ENCODE assay signal across 1 cellular context in the genomic region with DNA sequence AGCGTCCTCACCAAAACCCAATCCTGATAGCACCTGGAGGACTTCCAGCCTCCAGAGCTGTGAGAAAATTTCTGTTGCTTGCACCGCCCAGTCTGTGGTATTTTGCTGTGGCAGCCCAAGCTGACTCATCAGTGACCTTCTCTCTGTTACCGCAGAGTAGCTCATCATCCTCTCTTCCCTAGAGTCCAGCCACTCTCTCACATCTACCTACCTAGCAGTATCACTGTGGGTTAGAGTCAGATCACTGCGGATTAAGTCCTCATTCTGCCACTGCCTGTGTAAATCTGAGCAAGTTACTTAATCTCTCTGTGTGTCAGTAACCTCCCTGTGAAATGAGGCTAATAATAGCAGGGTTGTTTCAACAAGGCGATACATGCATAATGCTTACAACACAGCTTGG.
TF ChIP-seq lines count a peak whose summit lies in the region.

No MANE protein-coding gene starts in this region.

TF ChIP-seq in GM12878, 131 proteins besides CTCF, POLR2A, EP300 and RAD21 (continued from another document and continues in another):
- TF ChIP-seq, protein P1, sequence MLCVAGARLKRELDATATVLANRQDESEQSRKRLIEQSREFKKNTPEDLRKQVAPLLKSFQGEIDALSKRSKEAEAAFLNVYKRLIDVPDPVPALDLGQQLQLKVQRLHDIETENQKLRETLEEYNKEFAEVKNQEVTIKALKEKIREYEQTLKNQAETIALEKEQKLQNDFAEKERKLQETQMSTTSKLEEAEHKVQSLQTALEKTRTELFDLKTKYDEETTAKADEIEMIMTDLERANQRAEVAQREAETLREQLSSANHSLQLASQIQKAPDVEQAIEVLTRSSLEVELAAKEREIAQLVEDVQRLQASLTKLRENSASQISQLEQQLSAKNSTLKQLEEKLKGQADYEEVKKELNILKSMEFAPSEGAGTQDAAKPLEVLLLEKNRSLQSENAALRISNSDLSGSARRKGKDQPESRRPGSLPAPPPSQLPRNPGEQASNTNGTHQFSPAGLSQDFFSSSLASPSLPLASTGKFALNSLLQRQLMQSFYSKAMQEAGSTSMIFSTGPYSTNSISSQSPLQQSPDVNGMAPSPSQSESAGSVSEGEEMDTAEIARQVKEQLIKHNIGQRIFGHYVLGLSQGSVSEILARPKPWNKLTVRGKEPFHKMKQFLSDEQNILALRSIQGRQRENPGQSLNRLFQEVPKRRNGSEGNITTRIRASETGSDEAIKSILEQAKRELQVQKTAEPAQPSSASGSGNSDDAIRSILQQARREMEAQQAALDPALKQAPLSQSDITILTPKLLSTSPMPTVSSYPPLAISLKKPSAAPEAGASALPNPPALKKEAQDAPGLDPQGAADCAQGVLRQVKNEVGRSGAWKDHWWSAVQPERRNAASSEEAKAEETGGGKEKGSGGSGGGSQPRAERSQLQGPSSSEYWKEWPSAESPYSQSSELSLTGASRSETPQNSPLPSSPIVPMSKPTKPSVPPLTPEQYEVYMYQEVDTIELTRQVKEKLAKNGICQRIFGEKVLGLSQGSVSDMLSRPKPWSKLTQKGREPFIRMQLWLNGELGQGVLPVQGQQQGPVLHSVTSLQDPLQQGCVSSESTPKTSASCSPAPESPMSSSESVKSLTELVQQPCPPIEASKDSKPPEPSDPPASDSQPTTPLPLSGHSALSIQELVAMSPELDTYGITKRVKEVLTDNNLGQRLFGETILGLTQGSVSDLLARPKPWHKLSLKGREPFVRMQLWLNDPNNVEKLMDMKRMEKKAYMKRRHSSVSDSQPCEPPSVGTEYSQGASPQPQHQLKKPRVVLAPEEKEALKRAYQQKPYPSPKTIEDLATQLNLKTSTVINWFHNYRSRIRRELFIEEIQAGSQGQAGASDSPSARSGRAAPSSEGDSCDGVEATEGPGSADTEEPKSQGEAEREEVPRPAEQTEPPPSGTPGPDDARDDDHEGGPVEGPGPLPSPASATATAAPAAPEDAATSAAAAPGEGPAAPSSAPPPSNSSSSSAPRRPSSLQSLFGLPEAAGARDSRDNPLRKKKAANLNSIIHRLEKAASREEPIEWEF (IDR thresholded peaks at IDR 0.05; ENCODE audit: insufficient replicate concordance, low read depth, low read length): no peak
- TF ChIP-seq NR2F1 (conservative IDR thresholded peaks at IDR 0.05) (peak; percentile 47; the same call in 1 of the 2 replicates), JUNB (IDR thresholded peaks at IDR 0.05) (peak; percentile 69), SRF (IDR thresholded peaks at IDR 0.05; ENCODE audit: low read depth in 2 of 2, low read length in 2 of 2) (no peak), CREB1 (IDR thresholded peaks at IDR 0.05; ENCODE audit: low read depth) (0 out of 2 replicates have a peak, but pooled peaks have one; percentile 14), ZBED1 (IDR thresholded peaks at IDR 0.05; ENCODE audit: borderline replicate concordance) (no peak), DPF2 (IDR thresholded peaks at IDR 0.05) (peak; percentile 42; the same call in 1 of the 2 replicates), SMAD1 (IDR thresholded peaks at IDR 0.05; ENCODE audit: low read depth, partially characterized antibody) (no peak), TCF3 (IDR thresholded peaks at IDR 0.05; ENCODE audit: borderline replicate concordance, insufficient read depth, low read depth, low read length) (no peak), KDM1A (IDR thresholded peaks at IDR 0.05; ENCODE audit: borderline replicate concordance) (no peak), PML (IDR thresholded peaks at IDR 0.05; ENCODE audit: low read length) (no peak), CBX3 (IDR thresholded peaks at IDR 0.05; ENCODE audit: borderline replicate concordance, low read depth) (no peak), NFIC (IDR thresholded peaks at IDR 0.05; ENCODE audit: low read depth, low read length) (peak; percentile 68; the same call in 1 of the 2 replicates), YY1 (IDR thresholded peaks at IDR 0.05; ENCODE audit: low read depth, low read length) (no peak), RAD51 (IDR thresholded peaks at IDR 0.05) (no peak), TCF12 (IDR thresholded peaks at IDR 0.05; ENCODE audit: low read depth, low read length) (0 out of 2 replicates have a peak, but pooled peaks have one; percentile 15), IKZF1 (conservative IDR thresholded peaks at IDR 0.05) (peak; percentile 53; the same call in 1 of the 2 replicates), TCF7 (IDR thresholded peaks at IDR 0.05; ENCODE audit: borderline replicate concordance) (no peak), MXI1 (IDR thresholded peaks at IDR 0.05; ENCODE audit: low read depth, low read length) (no peak), FOXK2 (IDR thresholded peaks at IDR 0.05) (no peak), TAF1 (IDR thresholded peaks at IDR 0.05; ENCODE audit: borderline replicate concordance, low read depth, low read length) (no peak), ASH2L (IDR thresholded peaks at IDR 0.05; ENCODE audit: borderline replicate concordance, low read depth) (no peak), MTA2 (IDR thresholded peaks at IDR 0.05; ENCODE audit: low read depth) (no peak), POLR2AphosphoS5 (IDR thresholded peaks at IDR 0.05; ENCODE audit: low read length) (no peak), BMI1 (IDR thresholded peaks at IDR 0.05; ENCODE audit: borderline replicate concordance) (0 out of 2 replicates have a peak, but pooled peaks have one; percentile 28), TARDBP (IDR thresholded peaks at IDR 0.05; ENCODE audit: borderline replicate concordance) (no peak), RUNX3 (IDR thresholded peaks at IDR 0.05; ENCODE audit: low read length) (peak; percentile 94), PAX8 (IDR thresholded peaks at IDR 0.05) (no peak), LARP7 (IDR thresholded peaks at IDR 0.05) (no peak), ZNF217 (IDR thresholded peaks at IDR 0.05) (no peak), BCL11A (IDR thresholded peaks at IDR 0.05; ENCODE audit: low read depth, low read length) (peak; percentile 67; the same call in 1 of the 2 replicates), EZH2 (IDR thresholded peaks at IDR 0.05; ENCODE audit: borderline replicate concordance, control insufficient read depth, low read depth, low read length) (no peak), KAT2A (conservative IDR thresholded peaks at IDR 0.05; ENCODE audit: control insufficient read depth, low read depth, low read length) (no peak), ZNF622 (IDR thresholded peaks at IDR 0.05) (no peak), RFX5 (IDR thresholded peaks at IDR 0.05; ENCODE audit: low read depth, low read length) (no peak), CREM (IDR thresholded peaks at IDR 0.05; ENCODE audit: low read depth) (no peak), IKZF2 (IDR thresholded peaks at IDR 0.05) (peak; percentile 64 to 71; a peak in 3 of 4 replicates), ATF7 (IDR thresholded peaks at IDR 0.05; ENCODE audit: low read depth) (peak; percentile 51; the same call in 1 of the 2 replicates), HDGF (IDR thresholded peaks at IDR 0.05) (no peak)
- TF ChIP-seq, protein P2, sequence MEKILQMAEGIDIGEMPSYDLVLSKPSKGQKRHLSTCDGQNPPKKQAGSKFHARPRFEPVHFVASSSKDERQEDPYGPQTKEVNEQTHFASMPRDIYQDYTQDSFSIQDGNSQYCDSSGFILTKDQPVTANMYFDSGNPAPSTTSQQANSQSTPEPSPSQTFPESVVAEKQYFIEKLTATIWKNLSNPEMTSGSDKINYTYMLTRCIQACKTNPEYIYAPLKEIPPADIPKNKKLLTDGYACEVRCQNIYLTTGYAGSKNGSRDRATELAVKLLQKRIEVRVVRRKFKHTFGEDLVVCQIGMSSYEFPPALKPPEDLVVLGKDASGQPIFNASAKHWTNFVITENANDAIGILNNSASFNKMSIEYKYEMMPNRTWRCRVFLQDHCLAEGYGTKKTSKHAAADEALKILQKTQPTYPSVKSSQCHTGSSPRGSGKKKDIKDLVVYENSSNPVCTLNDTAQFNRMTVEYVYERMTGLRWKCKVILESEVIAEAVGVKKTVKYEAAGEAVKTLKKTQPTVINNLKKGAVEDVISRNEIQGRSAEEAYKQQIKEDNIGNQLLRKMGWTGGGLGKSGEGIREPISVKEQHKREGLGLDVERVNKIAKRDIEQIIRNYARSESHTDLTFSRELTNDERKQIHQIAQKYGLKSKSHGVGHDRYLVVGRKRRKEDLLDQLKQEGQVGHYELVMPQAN (conservative IDR thresholded peaks at IDR 0.05): no peak
- TF ChIP-seq, protein P3, sequence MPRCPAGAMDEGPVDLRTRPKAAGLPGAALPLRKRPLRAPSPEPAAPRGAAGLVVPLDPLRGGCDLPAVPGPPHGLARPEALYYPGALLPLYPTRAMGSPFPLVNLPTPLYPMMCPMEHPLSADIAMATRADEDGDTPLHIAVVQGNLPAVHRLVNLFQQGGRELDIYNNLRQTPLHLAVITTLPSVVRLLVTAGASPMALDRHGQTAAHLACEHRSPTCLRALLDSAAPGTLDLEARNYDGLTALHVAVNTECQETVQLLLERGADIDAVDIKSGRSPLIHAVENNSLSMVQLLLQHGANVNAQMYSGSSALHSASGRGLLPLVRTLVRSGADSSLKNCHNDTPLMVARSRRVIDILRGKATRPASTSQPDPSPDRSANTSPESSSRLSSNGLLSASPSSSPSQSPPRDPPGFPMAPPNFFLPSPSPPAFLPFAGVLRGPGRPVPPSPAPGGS (IDR thresholded peaks at IDR 0.05; ENCODE audit: borderline replicate concordance, insufficient read depth, low read depth, low read length, poor library complexity, severe bottlenecking): peak; percentile 56
- TF ChIP-seq, protein P4, sequence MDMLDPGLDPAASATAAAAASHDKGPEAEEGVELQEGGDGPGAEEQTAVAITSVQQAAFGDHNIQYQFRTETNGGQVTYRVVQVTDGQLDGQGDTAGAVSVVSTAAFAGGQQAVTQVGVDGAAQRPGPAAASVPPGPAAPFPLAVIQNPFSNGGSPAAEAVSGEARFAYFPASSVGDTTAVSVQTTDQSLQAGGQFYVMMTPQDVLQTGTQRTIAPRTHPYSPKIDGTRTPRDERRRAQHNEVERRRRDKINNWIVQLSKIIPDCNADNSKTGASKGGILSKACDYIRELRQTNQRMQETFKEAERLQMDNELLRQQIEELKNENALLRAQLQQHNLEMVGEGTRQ (IDR thresholded peaks at IDR 0.05; ENCODE audit: borderline replicate concordance, low read depth, low read length): no peak
- TF ChIP-seq, protein P5, sequence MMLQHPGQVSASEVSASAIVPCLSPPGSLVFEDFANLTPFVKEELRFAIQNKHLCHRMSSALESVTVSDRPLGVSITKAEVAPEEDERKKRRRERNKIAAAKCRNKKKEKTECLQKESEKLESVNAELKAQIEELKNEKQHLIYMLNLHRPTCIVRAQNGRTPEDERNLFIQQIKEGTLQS (IDR thresholded peaks at IDR 0.05; ENCODE audit: borderline replicate concordance, extremely low read depth, low read depth, low read length): no peak
- TF ChIP-seq, protein P6, sequence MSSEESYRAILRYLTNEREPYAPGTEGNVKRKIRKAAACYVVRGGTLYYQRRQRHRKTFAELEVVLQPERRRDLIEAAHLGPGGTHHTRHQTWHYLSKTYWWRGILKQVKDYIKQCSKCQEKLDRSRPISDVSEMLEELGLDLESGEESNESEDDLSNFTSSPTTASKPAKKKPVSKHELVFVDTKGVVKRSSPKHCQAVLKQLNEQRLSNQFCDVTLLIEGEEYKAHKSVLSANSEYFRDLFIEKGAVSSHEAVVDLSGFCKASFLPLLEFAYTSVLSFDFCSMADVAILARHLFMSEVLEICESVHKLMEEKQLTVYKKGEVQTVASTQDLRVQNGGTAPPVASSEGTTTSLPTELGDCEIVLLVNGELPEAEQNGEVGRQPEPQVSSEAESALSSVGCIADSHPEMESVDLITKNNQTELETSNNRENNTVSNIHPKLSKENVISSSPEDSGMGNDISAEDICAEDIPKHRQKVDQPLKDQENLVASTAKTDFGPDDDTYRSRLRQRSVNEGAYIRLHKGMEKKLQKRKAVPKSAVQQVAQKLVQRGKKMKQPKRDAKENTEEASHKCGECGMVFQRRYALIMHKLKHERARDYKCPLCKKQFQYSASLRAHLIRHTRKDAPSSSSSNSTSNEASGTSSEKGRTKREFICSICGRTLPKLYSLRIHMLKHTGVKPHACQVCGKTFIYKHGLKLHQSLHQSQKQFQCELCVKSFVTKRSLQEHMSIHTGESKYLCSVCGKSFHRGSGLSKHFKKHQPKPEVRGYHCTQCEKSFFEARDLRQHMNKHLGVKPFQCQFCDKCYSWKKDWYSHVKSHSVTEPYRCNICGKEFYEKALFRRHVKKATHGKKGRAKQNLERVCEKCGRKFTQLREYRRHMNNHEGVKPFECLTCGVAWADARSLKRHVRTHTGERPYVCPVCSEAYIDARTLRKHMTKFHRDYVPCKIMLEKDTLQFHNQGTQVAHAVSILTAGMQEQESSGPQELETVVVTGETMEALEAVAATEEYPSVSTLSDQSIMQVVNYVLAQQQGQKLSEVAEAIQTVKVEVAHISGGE (CRISPR knock-in tag; IDR thresholded peaks at IDR 0.05): no peak
- TF ChIP-seq, protein P7, sequence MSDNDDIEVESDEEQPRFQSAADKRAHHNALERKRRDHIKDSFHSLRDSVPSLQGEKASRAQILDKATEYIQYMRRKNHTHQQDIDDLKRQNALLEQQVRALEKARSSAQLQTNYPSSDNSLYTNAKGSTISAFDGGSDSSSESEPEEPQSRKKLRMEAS (IDR thresholded peaks at IDR 0.05; ENCODE audit: low read depth, low read length): no peak
- TF ChIP-seq, protein P8, sequence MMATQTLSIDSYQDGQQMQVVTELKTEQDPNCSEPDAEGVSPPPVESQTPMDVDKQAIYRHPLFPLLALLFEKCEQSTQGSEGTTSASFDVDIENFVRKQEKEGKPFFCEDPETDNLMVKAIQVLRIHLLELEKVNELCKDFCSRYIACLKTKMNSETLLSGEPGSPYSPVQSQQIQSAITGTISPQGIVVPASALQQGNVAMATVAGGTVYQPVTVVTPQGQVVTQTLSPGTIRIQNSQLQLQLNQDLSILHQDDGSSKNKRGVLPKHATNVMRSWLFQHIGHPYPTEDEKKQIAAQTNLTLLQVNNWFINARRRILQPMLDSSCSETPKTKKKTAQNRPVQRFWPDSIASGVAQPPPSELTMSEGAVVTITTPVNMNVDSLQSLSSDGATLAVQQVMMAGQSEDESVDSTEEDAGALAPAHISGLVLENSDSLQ (IDR thresholded peaks at IDR 0.05): no peak
- TF ChIP-seq, protein P9, sequence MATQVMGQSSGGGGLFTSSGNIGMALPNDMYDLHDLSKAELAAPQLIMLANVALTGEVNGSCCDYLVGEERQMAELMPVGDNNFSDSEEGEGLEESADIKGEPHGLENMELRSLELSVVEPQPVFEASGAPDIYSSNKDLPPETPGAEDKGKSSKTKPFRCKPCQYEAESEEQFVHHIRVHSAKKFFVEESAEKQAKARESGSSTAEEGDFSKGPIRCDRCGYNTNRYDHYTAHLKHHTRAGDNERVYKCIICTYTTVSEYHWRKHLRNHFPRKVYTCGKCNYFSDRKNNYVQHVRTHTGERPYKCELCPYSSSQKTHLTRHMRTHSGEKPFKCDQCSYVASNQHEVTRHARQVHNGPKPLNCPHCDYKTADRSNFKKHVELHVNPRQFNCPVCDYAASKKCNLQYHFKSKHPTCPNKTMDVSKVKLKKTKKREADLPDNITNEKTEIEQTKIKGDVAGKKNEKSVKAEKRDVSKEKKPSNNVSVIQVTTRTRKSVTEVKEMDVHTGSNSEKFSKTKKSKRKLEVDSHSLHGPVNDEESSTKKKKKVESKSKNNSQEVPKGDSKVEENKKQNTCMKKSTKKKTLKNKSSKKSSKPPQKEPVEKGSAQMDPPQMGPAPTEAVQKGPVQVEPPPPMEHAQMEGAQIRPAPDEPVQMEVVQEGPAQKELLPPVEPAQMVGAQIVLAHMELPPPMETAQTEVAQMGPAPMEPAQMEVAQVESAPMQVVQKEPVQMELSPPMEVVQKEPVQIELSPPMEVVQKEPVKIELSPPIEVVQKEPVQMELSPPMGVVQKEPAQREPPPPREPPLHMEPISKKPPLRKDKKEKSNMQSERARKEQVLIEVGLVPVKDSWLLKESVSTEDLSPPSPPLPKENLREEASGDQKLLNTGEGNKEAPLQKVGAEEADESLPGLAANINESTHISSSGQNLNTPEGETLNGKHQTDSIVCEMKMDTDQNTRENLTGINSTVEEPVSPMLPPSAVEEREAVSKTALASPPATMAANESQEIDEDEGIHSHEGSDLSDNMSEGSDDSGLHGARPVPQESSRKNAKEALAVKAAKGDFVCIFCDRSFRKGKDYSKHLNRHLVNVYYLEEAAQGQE (IDR thresholded peaks at IDR 0.05; ENCODE audit: low read depth, low read length): no peak
